13 cellular contexts compared by ENCODE assay signal in the genomic region with DNA sequence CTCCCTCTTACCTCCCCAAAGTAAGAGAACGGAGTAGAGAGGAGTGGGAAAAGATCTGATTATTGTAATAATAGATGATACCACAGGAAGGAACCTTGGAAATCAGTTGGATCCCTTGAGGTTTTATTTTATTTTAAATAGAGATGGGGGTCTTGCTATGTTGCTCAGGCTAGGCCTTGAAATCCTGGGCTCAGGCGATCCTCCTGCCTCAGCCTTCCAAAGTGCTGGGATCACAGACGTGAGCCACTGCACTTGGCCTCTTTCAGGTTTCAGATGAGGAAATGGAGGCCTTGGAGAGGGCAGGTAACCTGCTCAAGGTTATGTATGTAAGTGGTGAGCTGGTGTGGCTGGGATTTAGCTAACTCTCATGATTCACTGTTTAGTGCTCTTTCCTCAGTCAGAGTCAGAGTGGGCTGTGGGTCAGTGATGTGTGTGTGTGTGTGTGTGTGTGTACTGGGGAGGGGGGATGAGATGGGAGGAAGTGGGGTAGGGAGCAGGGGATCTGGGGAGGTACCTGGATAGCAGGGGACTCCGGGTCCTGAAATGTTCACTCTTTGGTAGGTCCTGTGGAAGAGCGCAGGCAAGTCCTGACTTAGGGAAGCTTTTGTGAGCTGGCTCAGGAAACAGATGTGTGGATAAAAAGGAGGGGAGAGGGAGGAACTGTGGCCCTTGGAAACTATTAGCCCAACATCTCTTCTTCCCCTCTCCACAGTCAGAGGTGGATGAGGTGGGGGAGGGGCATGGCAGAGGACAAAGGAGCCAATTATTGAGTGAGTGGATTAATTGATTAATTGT. TPM values are rescaled to one million over a fixed set of nuclear protein-coding genes. Genes with fewer than 3 reads are reported as not detected.
DNase-seq lines count a peak whose midpoint lies in the region; ATAC-seq and TF ChIP-seq lines count a peak whose summit lies in the region.
"Had no signal": no experiment of that assay in that cellular context is flagged by ENCODE, and none has a peak within 500 bp of the region (broad histone marks: within the 10 kb centered on the region; RNA-seq: fewer than 3 reads in every experiment).

No MANE protein-coding gene starts in this region.

- TF ChIP-seq POLR2A in spleen (IDR thresholded peaks at IDR 0.05) (no peak), breast epithelium (IDR thresholded peaks at IDR 0.05) (no peak)

- in situ Hi-C loops in Panc1 (cut with HindIII; ENCODE audit: low pct_unique_long_range_greater_than_20kb, low sequenced_read_pairs): no loop called here

- H3K36me3 Mint-ChIP-seq in activated T-cell treated with anti-CD3 and anti-CD28 coated beads, Interleukin-2, amount 50 U/mL, for 72 hours (ENCODE audit: insufficient read depth in 2 of 2): no peaks in the 10 kb centered on the region
- H3K36me3 Mint-ChIP-seq in stimulated activated naive B cell treated with anti-CD40 and anti-IgM and Interleukin-4, amounts not matched to agents 10 μg/mL and 1 μg/mL and 100 μg/mL, for 72 hours: no peaks in the 10 kb centered on the region

- peak overlapping the region; percentile 48 for H3K27ac ChIP-seq in Panc1 (ENCODE audit: low read length)
- H3K27ac ChIP-seq in spleen: no peak overlapping the region
- H3K27ac ChIP-seq in breast epithelium: peak overlapping the region in 1 of 2 donors; percentile 32
- H3K27ac ChIP-seq: HL-60 had no signal

- H3K27me3 ChIP-seq in Panc1 (ENCODE audit: control insufficient read depth, insufficient read depth, low read length): no peaks in the 10 kb centered on the region
- H3K27me3 ChIP-seq in spleen (replicated peaks in 1 of 7): peaks cover 0 to 86% (median 25%) of the 10 kb centered on the region in 7 donors
- H3K27me3 ChIP-seq in breast epithelium: peaks cover 0 to 13% of the 10 kb centered on the region in 2 donors

- POLR2A ChIA-PET in Panc1 (lab: Charles Lee): interaction anchor here (1.1 kb wide), 1 partner anchor 236 kb away, joined by 7 read pairs; no protein-coding TSS in a partner anchor

- DNase-seq in activated T-cell treated with anti-CD3 and anti-CD28 coated beads, Interleukin-2, amount 50 U/mL, for 72 hours: no peak
- DNase-seq in activated T-cell treated with anti-CD3 and anti-CD28 coated beads, Interleukin-2, amount 50 U/mL, for 1 hour: no peak
- no peak for DNase-seq in Panc1 (ENCODE audit: low read depth, low spot score)
- no peak for DNase-seq in stimulated activated naive B cell treated with anti-CD40 and anti-IgM and Interleukin-4, amounts not matched to agents 10 μg/mL and 1 μg/mL and 100 μg/mL, for 72 hours
- no peak for DNase-seq in posterior cingulate gyrus
- no peak for DNase-seq in spleen
- no peak for DNase-seq in breast epithelium (ENCODE audit: low spot score in 2 of 2)

- no peaks in the 10 kb centered on the region for H3K9me3 Mint-ChIP-seq in activated T-cell treated with anti-CD3 and anti-CD28 coated beads, Interleukin-2, amount 50 U/mL, for 72 hours
- H3K9me3 Mint-ChIP-seq in stimulated activated naive B cell treated with anti-CD40 and anti-IgM and Interleukin-4, amounts not matched to agents 10 μg/mL and 1 μg/mL and 100 μg/mL, for 72 hours: no peaks in the 10 kb centered on the region
- H3K9me3 Mint-ChIP-seq: activated T-cell treated with anti-CD3 and anti-CD28 coated beads, Interleukin-2, amount 50 U/mL, for 24 hours had no signal

- H3K9me3 ChIP-seq in Panc1 (ENCODE audit: control insufficient read depth, insufficient read depth, low read depth, low read length) (no peaks in the 10 kb centered on the region), spleen (no peaks in the 10 kb centered on the region), breast epithelium (no peaks in the 10 kb centered on the region)
- H3K9me3 ChIP-seq: HAP-1 had no signal

- H3K27me3 Mint-ChIP-seq in activated T-cell treated with anti-CD3 and anti-CD28 coated beads, Interleukin-2, amount 50 U/mL, for 72 hours (ENCODE audit: low read depth): peaks cover 44% of the 10 kb centered on the region
- H3K27me3 Mint-ChIP-seq in stimulated activated naive B cell treated with anti-CD40 and anti-IgM and Interleukin-4, amounts not matched to agents 10 μg/mL and 1 μg/mL and 100 μg/mL, for 72 hours: peaks cover 33 to 37% of the 10 kb centered on the region in 2 donors

- no peak overlapping the region for H3K27ac Mint-ChIP-seq in activated T-cell treated with anti-CD3 and anti-CD28 coated beads, Interleukin-2, amount 50 U/mL, for 72 hours
- H3K27ac Mint-ChIP-seq in stimulated activated naive B cell treated with anti-CD40 and anti-IgM and Interleukin-4, amounts not matched to agents 10 μg/mL and 1 μg/mL and 100 μg/mL, for 72 hours: peak overlapping the region; percentile 48
- H3K27ac Mint-ChIP-seq: activated T-cell treated with anti-CD3 and anti-CD28 coated beads, Interleukin-2, amount 50 U/mL, for 24 hours had no signal

- peak overlapping the region; percentile 53 to 70 for H3K4me3 Mint-ChIP-seq in activated T-cell treated with anti-CD3 and anti-CD28 coated beads, Interleukin-2, amount 50 U/mL, for 72 hours
- peak overlapping the region; percentile 18 to 38 for H3K4me3 Mint-ChIP-seq in stimulated activated naive B cell treated with anti-CD40 and anti-IgM and Interleukin-4, amounts not matched to agents 10 μg/mL and 1 μg/mL and 100 μg/mL, for 72 hours

- intact Hi-C loops in Panc1 (cut with micrococcal nuclease; ENCODE audit: unreplicated experiment) (no loop called here), posterior cingulate gyrus (cut with DNase I) (no loop called here), spleen (cut with DNase I; ENCODE audit: low total_unique reads) (no loop called here), breast epithelium (cut with DNase I; ENCODE audit: low total_unique reads) (no loop called here)

- ATAC-seq in activated T-cell treated with anti-CD3 and anti-CD28 coated beads, Interleukin-2, amount 50 U/mL, for 72 hours (replicated peaks in 1 of 2): no peak
- peak; percentile 35; the same call in 1 of the 2 replicates for ATAC-seq in Panc1
- ATAC-seq in stimulated activated naive B cell treated with anti-CD40 and anti-IgM and Interleukin-4, amounts not matched to agents 10 μg/mL and 1 μg/mL and 100 μg/mL, for 72 hours (replicated peaks): no peak

- H3K36me3 ChIP-seq in Panc1 (ENCODE audit: control insufficient read depth, insufficient read depth, low read length) (no peaks in the 10 kb centered on the region), spleen (no peaks in the 10 kb centered on the region), breast epithelium (no peaks in the 10 kb centered on the region)
- H3K36me3 ChIP-seq: HAP-1 had no signal

- TF ChIP-seq CTCF in Panc1 (IDR thresholded peaks at IDR 0.05) (no peak), spleen (IDR thresholded peaks at IDR 0.05 in 8 of 11, conservative IDR thresholded peaks at IDR 0.05 in 3 of 11) (no peak), breast epithelium (IDR thresholded peaks at IDR 0.05) (no peak)

- BruUV-seq in Panc1 (replicated peaks; lab: Mats Ljungman, UMichigan): no TSS peak

- WGBS in spleen, 5 donors: 67 to 81% (median 68%) methylated on average over 5 of the region's 5 CpGs

- H3K4me3 ChIP-seq in Panc1 (ENCODE audit: low read depth in 2 of 2, low read length in 2 of 2) (no peak overlapping the region), iPS-11a (ENCODE audit: low read depth, low read length) (peak overlapping the region; percentile 25), spleen (peak overlapping the region in 1 of 8 donors; percentile 54), breast epithelium (peak overlapping the region in 1 of 3 donors; percentile 49)
- H3K4me3 ChIP-seq: HAP-1 had no signal

- peaks cover 20% of the 10 kb centered on the region for H3K4me1 Mint-ChIP-seq in activated T-cell treated with anti-CD3 and anti-CD28 coated beads, Interleukin-2, amount 50 U/mL, for 72 hours (ENCODE audit: low read depth)
- peaks cover 13 to 24% of the 10 kb centered on the region in 2 donors for H3K4me1 Mint-ChIP-seq in stimulated activated naive B cell treated with anti-CD40 and anti-IgM and Interleukin-4, amounts not matched to agents 10 μg/mL and 1 μg/mL and 100 μg/mL, for 72 hours

- H3K4me1 ChIP-seq in Panc1 (ENCODE audit: control insufficient read depth, insufficient read depth, low read length) (peaks cover 33% of the 10 kb centered on the region), spleen (peaks cover 3 to 63% (median 37%) of the 10 kb centered on the region in 6 donors), breast epithelium (peaks cover 0 to 6% of the 10 kb centered on the region in 2 donors)

- CTCF ChIA-PET in Panc1 (lab: Charles Lee): interaction anchor here (0.6 to 4.1 kb wide), 13 partner anchors 10 to 381 kb away, joined by 3 to 19 read pairs (median 4); no protein-coding TSS in a partner anchor

RNA-seq across cellular contexts. Expression of a gene that starts 4.7 kb away (rescaled TPM):
- not detected for total RNA-seq in activated T-cell treated with anti-CD3 and anti-CD28 coated beads, Interleukin-2, amount 50 U/mL, for 72 hours
- total RNA-seq in Panc1 (2021; ENCODE audit: unreplicated experiment): not detected
- not detected for polyA plus RNA-seq in Panc1 (2012; ENCODE audit: insufficient read length)
- total RNA-seq in spleen: not detected
- under 1 TPM in 1 of 3 donors, not detected in 2; 0.20 TPM for polyA plus RNA-seq in spleen
- total RNA-seq in breast epithelium: not detected
- total RNA-seq: left colon, subcutaneous adipose tissue had no signal

RNA-seq across cellular contexts. Expression of a gene that starts 29.2 kb away (rescaled TPM):
- 10 to 100 TPM; 60.1 to 71.3 TPM for total RNA-seq in activated T-cell treated with anti-CD3 and anti-CD28 coated beads, Interleukin-2, amount 50 U/mL, for 72 hours
- total RNA-seq in Panc1 (2021; ENCODE audit: unreplicated experiment) (48.0 TPM), spleen (100 to 1,000 TPM in 6 of 7 donors, 10 to 100 TPM in 1; 93.5 to 186 (median 134) TPM), breast epithelium (100 to 1,000 TPM; 218 to 301 (median 295) TPM)
- 49.2 TPM for polyA plus RNA-seq in Panc1 (2012; ENCODE audit: insufficient read length)
- 10 to 100 TPM; 31.0 to 55.6 (median 37.2) TPM for polyA plus RNA-seq in spleen
